In genomic region chr5:109819878-109820277, GRCh38 we compare ENCODE assay signal across 30 cellular contexts.
A peak's percentile ranks its signal among the peaks of the same experiment; 100 is the strongest.
DNase-seq lines count a peak whose midpoint lies in the region; ATAC-seq and TF ChIP-seq lines count a peak whose summit lies in the region.
"Had no signal": no experiment of that assay in that cellular context is flagged by ENCODE, and none has a peak within 500 bp of the region (broad histone marks: within the 10 kb centered on the region; RNA-seq: fewer than 3 reads in every experiment).

No MANE protein-coding gene starts in this region.

- H3K27ac Mint-ChIP-seq in endodermal cell (no peak overlapping the region), CD14-positive monocyte (no peak overlapping the region)
- H3K27ac Mint-ChIP-seq: activated CD4-positive, alpha-beta memory T cell treated with anti-CD3 and anti-CD28 coated beads for 36 hours; activated T-helper 1 cell treated with anti-CD3 and anti-CD28 coated beads, Interleukin-12 subunit alpha, Interleukin-12 subunit beta, Interleukin-2, Interleukin-4 antibody, amounts not matched to agents 30 ng/mL and 10 ng/mL and 1 ng/mL, durations not matched to agents 14 hours and 24 hours and 36 hours; CD4-positive, alpha-beta T cell; stimulated activated memory B cell treated with anti-CD40 and anti-IgM and Interleukin-4, amounts not matched to agents 10 μg/mL and 1 μg/mL and 100 μg/mL, for 72 hours had no signal

- no peak overlapping the region for H3K4me2 ChIP-seq in OCI-LY3 (ENCODE audit: low read length)

- in situ Hi-C loops in GM13977 (cut with MboI; ENCODE audit: low pct_unique_long_range_greater_than_20kb, low sequenced_read_pairs, unreplicated experiment): no loop called here

- intact Hi-C loops in upper lobe of right lung (cut with DNase I) (no loop called here), CD14-positive monocyte (cut with micrococcal nuclease) (no loop called here)

- TF ChIP-seq CTCF in OCI-LY3 (IDR thresholded peaks at IDR 0.05; ENCODE audit: low read depth, low read length) (peak; percentile 26; the same call in 1 of the 2 replicates), endodermal cell (conservative IDR thresholded peaks at IDR 0.05) (peak; percentile 58), upper lobe of right lung (IDR thresholded peaks at IDR 0.05) (peak; percentile 9), GM13977 (IDR thresholded peaks at IDR 0.05; ENCODE audit: extremely low read depth, insufficient read depth, missing control alignments) (no peak), CD14-positive monocyte (IDR thresholded peaks at IDR 0.05) (no peak)

- no peaks in the 10 kb centered on the region for H3K27me3 Mint-ChIP-seq in endodermal cell (ENCODE audit: insufficient read depth)
- no peaks in the 10 kb centered on the region for H3K27me3 Mint-ChIP-seq in CD14-positive monocyte (ENCODE audit: low read depth in 3 of 3)
- H3K27me3 Mint-ChIP-seq: activated CD4-positive, alpha-beta memory T cell treated with anti-CD3 and anti-CD28 coated beads for 36 hours; CD4-positive, alpha-beta T cell; central memory CD8-positive, alpha-beta T cell; naive thymus-derived CD8-positive, alpha-beta T cell; stimulated activated memory B cell treated with anti-CD40 and anti-IgM and Interleukin-4, amounts not matched to agents 10 μg/mL and 1 μg/mL and 100 μg/mL, for 72 hours had no signal

- no peak overlapping the region for H2AFZ ChIP-seq in OCI-LY3 (ENCODE audit: low read depth, low read length)

- H3K79me2 ChIP-seq in OCI-LY3 (ENCODE audit: low read length): no peaks in the 10 kb centered on the region

- H3K4me1 Mint-ChIP-seq in endodermal cell (no peaks in the 10 kb centered on the region), CD14-positive monocyte (no peaks in the 10 kb centered on the region)
- H3K4me1 Mint-ChIP-seq: immature natural killer cell; stimulated activated memory B cell treated with anti-CD40 and anti-IgM and Interleukin-4, amounts not matched to agents 10 μg/mL and 1 μg/mL and 100 μg/mL, for 72 hours had no signal

- H4K20me1 ChIP-seq in OCI-LY3 (ENCODE audit: insufficient read depth, low read length): no peaks in the 10 kb centered on the region

- H3K9ac ChIP-seq in OCI-LY3 (ENCODE audit: low read length) (no peak overlapping the region), endodermal cell (ENCODE audit: extremely low read depth, low read length, poor library complexity, severe bottlenecking) (no peak overlapping the region)

- H3K9me3 Mint-ChIP-seq in endodermal cell: no peaks in the 10 kb centered on the region
- peaks cover 0 to 1% (median 0%) of the 10 kb centered on the region in 7 donors for H3K9me3 Mint-ChIP-seq in CD14-positive monocyte
- H3K9me3 Mint-ChIP-seq: activated CD4-positive, alpha-beta memory T cell treated with anti-CD3 and anti-CD28 coated beads for 36 hours; activated T-helper 1 cell treated with anti-CD3 and anti-CD28 coated beads, Interleukin-12 subunit alpha, Interleukin-12 subunit beta, Interleukin-2, Interleukin-4 antibody, amounts not matched to agents 30 ng/mL and 10 ng/mL and 1 ng/mL, durations not matched to agents 14 hours and 24 hours and 36 hours; CD4-positive, alpha-beta T cell; central memory CD8-positive, alpha-beta T cell; immature natural killer cell; naive thymus-derived CD8-positive, alpha-beta T cell; stimulated activated memory B cell treated with anti-CD40 and anti-IgM and Interleukin-4, amounts not matched to agents 10 μg/mL and 1 μg/mL and 100 μg/mL, for 72 hours had no signal

- H3K27me3 ChIP-seq in OCI-LY3 (ENCODE audit: low read depth, low read length): no peaks in the 10 kb centered on the region
- no peaks in the 10 kb centered on the region for H3K27me3 ChIP-seq in endodermal cell (ENCODE audit: control insufficient read depth, insufficient read depth, low read length, poor library complexity, severe bottlenecking)
- no peaks in the 10 kb centered on the region for H3K27me3 ChIP-seq in upper lobe of right lung

- no peaks in the 10 kb centered on the region for H3K4me1 ChIP-seq in OCI-LY3 (ENCODE audit: low read length)
- H3K4me1 ChIP-seq in endodermal cell (ENCODE audit: control insufficient read depth, insufficient read depth, low read length): no peaks in the 10 kb centered on the region
- H3K4me1 ChIP-seq in upper lobe of right lung: no peaks in the 10 kb centered on the region

- H3K4me3 ChIP-seq in OCI-LY3 (ENCODE audit: low read length): no peak overlapping the region
- H3K4me3 ChIP-seq in endodermal cell (ENCODE audit: low read length): no peak overlapping the region
- H3K4me3 ChIP-seq in upper lobe of right lung: no peak overlapping the region
- H3K4me3 ChIP-seq: lung, skin epidermis had no signal

- H3K36me3 Mint-ChIP-seq in endodermal cell (ENCODE audit: low read depth) (peaks cover 32% of the 10 kb centered on the region), CD14-positive monocyte (peaks cover 56 to 65% of the 10 kb centered on the region in 2 donors)

- no peak for ATAC-seq in upper lobe of right lung
- ATAC-seq: activated CD4-positive, CD25-positive, alpha-beta regulatory T cell treated with anti-CD3 and anti-CD28 coated beads, Interleukin-2, amount 50 U/mL, for 24 hours; left cardiac atrium; naive thymus-derived CD8-positive, alpha-beta T cell; stimulated activated memory B cell treated with anti-CD40 and anti-IgM and Interleukin-4, amounts not matched to agents 10 μg/mL and 1 μg/mL and 100 μg/mL, for 72 hours had no signal

- H3K9me3 ChIP-seq in OCI-LY3 (ENCODE audit: insufficient read depth, low read length): no peaks in the 10 kb centered on the region
- no peaks in the 10 kb centered on the region for H3K9me3 ChIP-seq in endodermal cell (ENCODE audit: control insufficient read depth, low read length)
- no peaks in the 10 kb centered on the region for H3K9me3 ChIP-seq in upper lobe of right lung

- WGBS in endodermal cell (ENCODE audit: insufficient coverage in 1 of 2, insufficient read length in 1 of 2), 2 experiments: 50% methylated on average over 2 of the region's 2 CpGs; no CpG with 5 or more reads in 1 of the 2 experiments

- H3K27ac ChIP-seq in OCI-LY3 (ENCODE audit: low read length) (no peak overlapping the region), endodermal cell (ENCODE audit: low read depth, low read length) (no peak overlapping the region), upper lobe of right lung (no peak overlapping the region)
- H3K27ac ChIP-seq: skin epidermis had no signal

- DNase-seq in DMS53 (lab: John Stamatoyannopoulos, UW) (peak; percentile 7), DMS53 treated with DMSO at 0.1 percent for 48 hours (lab: John Stamatoyannopoulos, UW; ENCODE audit: unreplicated experiment) (no peak), endodermal cell (no peak), upper lobe of right lung (no peak), GM13977 (ENCODE audit: low spot score) (no peak), CD14-positive monocyte (ENCODE audit: low spot score) (no peak)
- no peak for DNase-seq in stimulated activated naive CD4-positive, alpha-beta T cell (lab: John Stamatoyannopoulos, UW)
- DNase-seq: activated CD4-positive, alpha-beta memory T cell treated with anti-CD3 and anti-CD28 coated beads for 36 hours; activated CD8-positive, alpha-beta memory T cell treated with anti-CD3 and anti-CD28 coated beads, Interleukin-2, amount 50 U/mL, for 48 hours; activated naive CD4-positive, alpha-beta T cell treated with Interleukin-2 at 50 U/mL for 16 hours; CD4-positive, alpha-beta T cell; hypothalamus; immature natural killer cell; IMR-90; left cardiac atrium; naive thymus-derived CD8-positive, alpha-beta T cell; NCI-H1092 treated with DMSO at 0.1 percent for 48 hours; NCI-H187; NCI-H510A; occipital lobe; OCI-M1; substantia nigra; trophoblast cell had no signal

- H3K4me3 Mint-ChIP-seq in endodermal cell: no peak overlapping the region
- H3K4me3 Mint-ChIP-seq in CD14-positive monocyte: no peak overlapping the region
- H3K4me3 Mint-ChIP-seq: activated CD4-positive, alpha-beta memory T cell treated with anti-CD3 and anti-CD28 coated beads for 36 hours; activated T-helper 1 cell treated with anti-CD3 and anti-CD28 coated beads, Interleukin-12 subunit alpha, Interleukin-12 subunit beta, Interleukin-2, Interleukin-4 antibody, amounts not matched to agents 30 ng/mL and 10 ng/mL and 1 ng/mL, durations not matched to agents 14 hours and 24 hours and 36 hours; CD4-positive, alpha-beta T cell; central memory CD8-positive, alpha-beta T cell; immature natural killer cell; naive thymus-derived CD8-positive, alpha-beta T cell; stimulated activated memory B cell treated with anti-CD40 and anti-IgM and Interleukin-4, amounts not matched to agents 10 μg/mL and 1 μg/mL and 100 μg/mL, for 72 hours had no signal

- H3K36me3 ChIP-seq in OCI-LY3 (replicated peaks; ENCODE audit: low read depth, low read length) (peaks cover 13% of the 10 kb centered on the region), endodermal cell (ENCODE audit: control insufficient read depth, insufficient read depth, low read length) (peaks cover 37% of the 10 kb centered on the region), upper lobe of right lung (peaks cover 40% of the 10 kb centered on the region)

Comparison
In these comparisons a context has a peak if more than half of its experiments do, and no peak if none do; other contexts are left out.
1. CTCF ChIP-seq: peak in OCI-LY3 (single experiment), endodermal cell (single experiment) and upper lobe of right lung (single experiment); none in GM13977 (single experiment) and CD14-positive monocyte (single experiment).